ENCODE assay signal across 11 cellular contexts in the genomic region with DNA sequence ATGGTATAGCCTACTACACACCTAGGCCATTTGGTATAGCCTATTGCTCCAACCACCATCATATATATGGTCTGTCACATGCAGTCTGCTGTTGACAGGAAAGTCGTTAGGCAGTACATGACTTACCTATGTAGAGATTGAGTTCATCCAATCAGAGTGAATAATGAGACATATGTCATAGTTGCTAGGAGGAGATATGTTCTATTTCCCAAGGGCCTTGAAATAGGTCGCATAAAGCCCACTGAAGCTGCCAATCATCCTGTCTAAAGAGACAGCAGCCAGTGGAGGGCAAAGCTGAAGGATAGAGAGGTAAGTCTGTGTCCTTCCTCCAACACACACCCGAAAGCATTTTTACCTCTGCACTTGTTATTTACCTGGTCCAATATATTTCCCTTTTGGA.
DNase-seq lines count a peak whose midpoint lies in the region; ATAC-seq and TF ChIP-seq lines count a peak whose summit lies in the region.
"Had no signal": no experiment of that assay in that cellular context is flagged by ENCODE, and none has a peak within 500 bp of the region (broad histone marks: within the 10 kb centered on the region; RNA-seq: fewer than 3 reads in every experiment).

No MANE protein-coding gene starts in this region.

- H3K27ac Mint-ChIP-seq in central memory CD8-positive, alpha-beta T cell (ENCODE audit: low read depth), result no peak overlapping the region
- H3K27ac Mint-ChIP-seq in CD4-positive, alpha-beta T cell, result no peak overlapping the region

- ATAC-seq in GM21576 (IDR thresholded peaks at IDR 0.05; ENCODE audit: unreplicated experiment), result peak; percentile 62
- ATAC-seq in central memory CD8-positive, alpha-beta T cell (replicated peaks; ENCODE audit: extremely low read depth, poor library complexity, severe bottlenecking), result peak; percentile 28
- ATAC-seq in CD4-positive, alpha-beta T cell (ENCODE audit: poor library complexity), result no peak
- ATAC-seq in HG02759 (IDR thresholded peaks at IDR 0.05; ENCODE audit: unreplicated experiment), result no peak

- no peak overlapping the region for H3K4me3 Mint-ChIP-seq in central memory CD8-positive, alpha-beta T cell
- H3K4me3 Mint-ChIP-seq in CD4-positive, alpha-beta T cell, result no peak overlapping the region

- POLR2A ChIA-PET in GM10248 (lab: Yijun Ruan, JAX), result no interaction called here
- POLR2A ChIA-PET in CD4-positive, alpha-beta T cell (lab: Charles Lee), result no interaction called here

- H3K9me3 ChIP-seq in CD4-positive, alpha-beta T cell (ENCODE audit: control insufficient read depth, low read length), result no peaks in the 10 kb centered on the region
- H3K9me3 ChIP-seq in vagina, result no peaks in the 10 kb centered on the region

- H3K36me3 Mint-ChIP-seq in central memory CD8-positive, alpha-beta T cell (ENCODE audit: insufficient read depth), result no peaks in the 10 kb centered on the region
- H3K36me3 Mint-ChIP-seq in CD4-positive, alpha-beta T cell (ENCODE audit: low read depth), result no peaks in the 10 kb centered on the region

- no peaks in the 10 kb centered on the region for H3K27me3 ChIP-seq in CD4-positive, alpha-beta T cell (ENCODE audit: control insufficient read depth, insufficient read depth, low read length)
- no peaks in the 10 kb centered on the region for H3K27me3 ChIP-seq in vagina

- CTCF ChIA-PET in GM10248 (lab: Yijun Ruan, JAX), result no interaction called here
- CTCF ChIA-PET in CD4-positive, alpha-beta T cell (lab: Charles Lee), result no interaction called here

- TF ChIP-seq CTCF in GM10248 (IDR thresholded peaks at IDR 0.05; ENCODE audit: control extremely low read depth, extremely low read depth, low read depth, missing control alignments) (no peak), vagina (IDR thresholded peaks at IDR 0.05) (no peak)
- TF ChIP-seq CTCF in CD4-positive, alpha-beta T cell (IDR thresholded peaks at IDR 0.05), result no peak

- peak; percentile 13 for DNase-seq in GM10248 (ENCODE audit: extremely low spot score)
- DNase-seq in M059J (ENCODE audit: low read depth), result peak; percentile 32
- no peak for DNase-seq in central memory CD8-positive, alpha-beta T cell (ENCODE audit: low spot score in 2 of 2)
- no peak for DNase-seq in CD4-positive, alpha-beta T cell
- DNase-seq in epidermal melanocyte (ENCODE audit: insufficient read length, low spot score), result no peak
- no peak for DNase-seq in vagina (ENCODE audit: extremely low spot score in 2 of 2)
- DNase-seq: cortex of kidney, EL, NCI-H446 had no signal

- H3K4me1 ChIP-seq in vagina, result no peaks in the 10 kb centered on the region

- H3K4me3 ChIP-seq in vagina, result no peak overlapping the region

- no peaks in the 10 kb centered on the region for H3K27me3 Mint-ChIP-seq in central memory CD8-positive, alpha-beta T cell
- H3K27me3 Mint-ChIP-seq in CD4-positive, alpha-beta T cell, result no peaks in the 10 kb centered on the region

- intact Hi-C loops in CD4-positive, alpha-beta T cell (cut with DNase I, micrococcal nuclease), result no loop called here
- intact Hi-C loops in vagina (cut with DNase I), result no loop called here

- H3K36me3 ChIP-seq in vagina, result no peaks in the 10 kb centered on the region

- no peaks in the 10 kb centered on the region for H3K9me3 Mint-ChIP-seq in central memory CD8-positive, alpha-beta T cell
- H3K9me3 Mint-ChIP-seq in CD4-positive, alpha-beta T cell, result no peaks in the 10 kb centered on the region

- no peak overlapping the region for H3K27ac ChIP-seq in CD4-positive, alpha-beta T cell (ENCODE audit: low read depth, low read length)
- no peak overlapping the region for H3K27ac ChIP-seq in vagina

- H3K4me1 Mint-ChIP-seq in central memory CD8-positive, alpha-beta T cell, result no peaks in the 10 kb centered on the region
- no peaks in the 10 kb centered on the region for H3K4me1 Mint-ChIP-seq in CD4-positive, alpha-beta T cell (ENCODE audit: low read depth)

- no peak for TF ChIP-seq POLR2A in vagina (IDR thresholded peaks at IDR 0.05)

Comparison
In these comparisons a context has a peak if more than half of its experiments do, and no peak if none do; other contexts are left out.
1. DNase-seq: peak in GM10248 (single experiment) and M059J (single experiment); none in central memory CD8-positive, alpha-beta T cell (0 of 2), CD4-positive, alpha-beta T cell (0 of 10), epidermal melanocyte (single experiment) and vagina (0 of 2).
2. ATAC-seq: peak in GM21576 (single experiment) and central memory CD8-positive, alpha-beta T cell (single experiment); none in CD4-positive, alpha-beta T cell (single experiment) and HG02759 (single experiment).